8 cellular contexts compared by ENCODE assay signal in genomic region chr11:114075891-114076441, GRCh38. TPM values are rescaled to one million over a fixed set of nuclear protein-coding genes. Genes with fewer than 3 reads are reported as not detected.
A peak's percentile ranks its signal among the peaks of the same experiment; 100 is the strongest.
DNase-seq lines count a peak whose midpoint lies in the region; ATAC-seq, FAIRE-seq and TF ChIP-seq lines count a peak whose summit lies in the region.

No MANE protein-coding gene starts in this region.

- ATAC-seq in activated CD8-positive, alpha-beta T cell treated with anti-CD3 and anti-CD28 coated beads, Interleukin-2, amount 10 ng/mL, durations not matched to agents 7 days and 5 days, result no peak
- ATAC-seq in psoas muscle (peak in 1 of 4 donors; percentile 4), HG03442 (IDR thresholded peaks at IDR 0.05; ENCODE audit: unreplicated experiment) (no peak), GM21515 (IDR thresholded peaks at IDR 0.05; ENCODE audit: unreplicated experiment) (no peak)

- peaks cover 88% of the 10 kb centered on the region for H3K4me1 Mint-ChIP-seq in activated CD8-positive, alpha-beta T cell treated with anti-CD3 and anti-CD28 coated beads, Interleukin-2, amount 10 ng/mL, durations not matched to agents 7 days and 5 days (ENCODE audit: low read depth)

- CTCF ChIA-PET in BJ (lab: Yijun Ruan, JAX), result interaction anchor here (1.0 to 1.2 kb wide), 3 partner anchors 12 to 52 kb away, joined by 3 to 4 read pairs (median 4); no protein-coding TSS in a partner anchor
- CTCF ChIA-PET in activated CD8-positive, alpha-beta T cell treated with anti-CD3 and anti-CD28 coated beads, Interleukin-2, amount 10 ng/mL, durations not matched to agents 7 days and 5 days (lab: Charles Lee), result interaction anchor here (1.1 kb wide), 1 partner anchor 20 kb away, joined by 3 read pairs; no protein-coding TSS in a partner anchor

- no peaks in the 10 kb centered on the region for H3K9me3 ChIP-seq in psoas muscle

- DNase-seq in BJ (ENCODE audit: low read depth) (peak; percentile 7), HTR-8/SVneo (ENCODE audit: insufficient read length, low spot score) (peak; percentile 28), fibroblast of the aortic adventitia (ENCODE audit: low read depth) (peak; percentile 27), psoas muscle (peak; percentile 65 to 76), T1000 (lab: John Stamatoyannopoulos, UW) (no peak)
- peak; percentile 48 for DNase-seq in activated CD8-positive, alpha-beta T cell treated with anti-CD3 and anti-CD28 coated beads, Interleukin-2, amount 10 ng/mL, durations not matched to agents 7 days and 5 days

- intact Hi-C loops in psoas muscle (cut with DNase I), result no loop called here

- peak overlapping the region; percentile 99 for H3K27ac ChIP-seq in psoas muscle

- peaks cover 4% of the 10 kb centered on the region for H3K27me3 Mint-ChIP-seq in activated CD8-positive, alpha-beta T cell treated with anti-CD3 and anti-CD28 coated beads, Interleukin-2, amount 10 ng/mL, durations not matched to agents 7 days and 5 days (ENCODE audit: low read depth)

- H3K4me3 ChIP-seq in BJ (ENCODE audit: low read depth, low read length) (no peak overlapping the region), fibroblast of the aortic adventitia (ENCODE audit: low read depth, low read length) (no peak overlapping the region), psoas muscle (peak overlapping the region; percentile 54)

- H3K27me3 ChIP-seq in BJ (ENCODE audit: control insufficient read depth, insufficient read depth, low read length), result peaks cover 18% of the 10 kb centered on the region
- no peaks in the 10 kb centered on the region for H3K27me3 ChIP-seq in psoas muscle (ENCODE audit: insufficient read depth in 3 of 3, low read length in 2 of 3)

- no peak for FAIRE-seq in HTR-8/SVneo (lab: Jason Lieb, UNC)

- TF ChIP-seq CTCF in BJ (IDR thresholded peaks at IDR 0.05; ENCODE audit: insufficient read depth, low read depth, low read length) (peak; percentile 73), fibroblast of the aortic adventitia (IDR thresholded peaks at IDR 0.05; ENCODE audit: insufficient read depth, low read length) (peak; percentile 76), psoas muscle (IDR thresholded peaks at IDR 0.05) (peak; percentile 78)

- H3K4me1 ChIP-seq in psoas muscle, result peaks cover 97% of the 10 kb centered on the region

- peak overlapping the region; percentile 40 for H3K27ac Mint-ChIP-seq in activated CD8-positive, alpha-beta T cell treated with anti-CD3 and anti-CD28 coated beads, Interleukin-2, amount 10 ng/mL, durations not matched to agents 7 days and 5 days

- H3K9me3 Mint-ChIP-seq in activated CD8-positive, alpha-beta T cell treated with anti-CD3 and anti-CD28 coated beads, Interleukin-2, amount 10 ng/mL, durations not matched to agents 7 days and 5 days (ENCODE audit: insufficient read depth), result no peaks in the 10 kb centered on the region

- peaks cover 24% of the 10 kb centered on the region for H3K36me3 Mint-ChIP-seq in activated CD8-positive, alpha-beta T cell treated with anti-CD3 and anti-CD28 coated beads, Interleukin-2, amount 10 ng/mL, durations not matched to agents 7 days and 5 days (ENCODE audit: low read depth)

- 18 to 37% (median 18%) methylated on average over 18 of the region's 18 CpGs for WGBS in psoas muscle, 3 donors

- H3K4me3 Mint-ChIP-seq in activated CD8-positive, alpha-beta T cell treated with anti-CD3 and anti-CD28 coated beads, Interleukin-2, amount 10 ng/mL, durations not matched to agents 7 days and 5 days, result peak overlapping the region; percentile 7

- POLR2A ChIA-PET in BJ (lab: Charles Lee), result no interaction called here
- POLR2A ChIA-PET in activated CD8-positive, alpha-beta T cell treated with anti-CD3 and anti-CD28 coated beads, Interleukin-2, amount 10 ng/mL, durations not matched to agents 7 days and 5 days (lab: Charles Lee), result no interaction called here

- no peaks in the 10 kb centered on the region for H3K36me3 ChIP-seq in BJ (ENCODE audit: control insufficient read depth, insufficient read depth, low read length)
- H3K36me3 ChIP-seq in psoas muscle (ENCODE audit: insufficient read depth in 1 of 2, low read depth in 1 of 2), result peaks cover 0 to 9% of the 10 kb centered on the region in 2 donors

RNA-seq across cellular contexts. Expression of gene ZBTB16, which starts 16.5 kb away (rescaled TPM):
- not detected in 2 replicates for polyA plus RNA-seq in BJ (2011; rRNA removed)
- not detected in 2 replicates for polyA minus RNA-seq in BJ (2011; rRNA and poly(A)+ RNA removed)
- 10 to 100 TPM; 16.3 to 16.4 TPM for total RNA-seq in activated CD8-positive, alpha-beta T cell treated with anti-CD3 and anti-CD28 coated beads, Interleukin-2, amount 10 ng/mL, durations not matched to agents 7 days and 5 days
- total RNA-seq in fibroblast of the aortic adventitia (ENCODE audit: low replicate concordance), result 0.27 and 0.41 TPM in 2 replicates
- total RNA-seq in psoas muscle, result 100 to 1,000 TPM in 3 of 4 donors, 10 to 100 TPM in 1; 11.7 to 299 (median 183) TPM
- 10 to 100 TPM; 12.0 to 89.8 (median 45.2) TPM for polyA plus RNA-seq in psoas muscle
